Comparison of ENCODE assay signal across 28 cellular contexts in genomic region chr10:126357169-126357568, GRCh38.
"Had no signal": no experiment of that assay in that cellular context is flagged by ENCODE, and none has a peak within 500 bp of the region (broad histone marks: within the 10 kb centered on the region; RNA-seq: fewer than 3 reads in every experiment).

No MANE protein-coding gene starts in this region.

- H3K36me3 Mint-ChIP-seq: stimulated activated memory B cell treated with anti-CD40 and anti-IgM and Interleukin-4, amounts not matched to agents 10 μg/mL and 1 μg/mL and 100 μg/mL, for 72 hours; type B pancreatic cell had no signal

- DNase-seq: stimulated activated CD4-positive, alpha-beta T cell treated with anti-CD3 and anti-CD28 coated beads, Interleukin-2, amount 100 ng/mL, for 48 hours; stimulated activated CD4-positive, alpha-beta T cell treated with anti-CD3 and anti-CD28 coated beads, Interleukin-4, amount 100 ng/mL, for 1 hour; stimulated activated CD4-positive, alpha-beta T cell treated with anti-CD3 and anti-CD28 coated beads, Interleukin-4, amount 100 ng/mL, for 24 hours; stimulated activated CD4-positive, alpha-beta T cell treated with anti-CD3 and anti-CD28 coated beads, Interleukin-4, amount 100 ng/mL, for 4 hours; stimulated activated CD8-positive, alpha-beta memory T cell treated with anti-CD3 and anti-CD28 coated beads, Interleukin-4, amount 100 ng/mL, for 48 hours; stimulated activated naive B cell treated with anti-CD40 and anti-IgM and Interleukin-4, amounts not matched to agents 10 μg/mL and 1 μg/mL and 100 μg/mL, for 72 hours; stimulated activated naive CD4-positive, alpha-beta T cell; stimulated activated naive CD4-positive, alpha-beta T cell treated with Interleukin-2 at 50 U/mL for 16 hours; stimulated activated naive CD8-positive, alpha-beta T cell treated with anti-CD3 and anti-CD28 coated beads, Interleukin-15, amount 100 ng/mL, for 72 hours; stimulated activated naive CD8-positive, alpha-beta T cell treated with anti-CD3 and anti-CD28 coated beads, Interleukin-15, Interleukin-2, amounts not matched to agents 100 U/mL and 50 U/mL, for 24 hours; stomach; substantia nigra; testis; thyroid gland; tibial artery; transverse colon; trophoblast cell; upper lobe of left lung; upper lobe of right lung; uterus had no signal

- H3K27ac Mint-ChIP-seq: stimulated activated effector memory CD8-positive, alpha-beta T cell treated with anti-CD3 and anti-CD28 coated beads, Interleukin-12 subunit alpha, Interleukin-12 subunit beta, amount 100 ng/mL, for 72 hours; stimulated activated memory B cell treated with anti-CD40 and anti-IgM and Interleukin-4, amounts not matched to agents 10 μg/mL and 1 μg/mL and 100 μg/mL, for 72 hours; stimulated activated naive B cell treated with anti-CD40 and anti-IgM and Interleukin-4, amounts not matched to agents 10 μg/mL and 1 μg/mL and 100 μg/mL, for 72 hours; stimulated activated naive CD8-positive, alpha-beta T cell treated with anti-CD3 and anti-CD28 coated beads, Interleukin-15, amount 100 ng/mL, for 72 hours; stimulated activated naive CD8-positive, alpha-beta T cell treated with anti-CD3 and anti-CD28 coated beads, Interleukin-15, Interleukin-2, amounts not matched to agents 100 ng/mL and 50 ng/mL, for 24 hours; type B pancreatic cell had no signal

- H3K9me3 ChIP-seq: testis, thoracic aorta, thyroid gland, uterus, vagina had no signal

- H3K27me3 Mint-ChIP-seq: stimulated activated memory B cell treated with anti-CD40 and anti-IgM and Interleukin-4, amounts not matched to agents 10 μg/mL and 1 μg/mL and 100 μg/mL, for 72 hours; stimulated activated naive CD8-positive, alpha-beta T cell treated with anti-CD3 and anti-CD28 coated beads, Interleukin-15, Interleukin-2, amounts not matched to agents 100 ng/mL and 50 ng/mL, for 24 hours; type B pancreatic cell had no signal

- H3K4me1 ChIP-seq: stomach, suprapubic skin, testis, thyroid gland, tibial artery, tibial nerve, transverse colon, upper lobe of left lung, upper lobe of right lung, uterus, vagina had no signal

- H3K36me3 ChIP-seq: stomach, suprapubic skin, thoracic aorta, thyroid gland, tibial artery, tibial nerve, transverse colon, upper lobe of left lung, upper lobe of right lung, uterus, vagina had no signal

- ATAC-seq: stimulated activated effector memory CD8-positive, alpha-beta T cell treated with anti-CD3 and anti-CD28 coated beads, Interleukin-12 subunit alpha, Interleukin-12 subunit beta, amount 100 ng/mL, for 72 hours; stimulated activated memory B cell treated with anti-CD40 and anti-IgM and Interleukin-4, amounts not matched to agents 10 μg/mL and 1 μg/mL and 100 μg/mL, for 72 hours; stimulated activated naive B cell treated with anti-CD40 and anti-IgM and Interleukin-4, amounts not matched to agents 10 μg/mL and 1 μg/mL and 100 μg/mL, for 72 hours; stimulated activated naive CD8-positive, alpha-beta T cell treated with anti-CD3 and anti-CD28 coated beads, Interleukin-15, amount 100 ng/mL, for 72 hours; stimulated activated naive CD8-positive, alpha-beta T cell treated with anti-CD3 and anti-CD28 coated beads, Interleukin-15, Interleukin-2, amounts not matched to agents 100 U/mL and 50 U/mL, for 24 hours; upper lobe of right lung had no signal

- H3K4me1 Mint-ChIP-seq: stimulated activated memory B cell treated with anti-CD40 and anti-IgM and Interleukin-4, amounts not matched to agents 10 μg/mL and 1 μg/mL and 100 μg/mL, for 72 hours; stimulated activated naive B cell treated with anti-CD40 and anti-IgM and Interleukin-4, amounts not matched to agents 10 μg/mL and 1 μg/mL and 100 μg/mL, for 72 hours; stimulated activated naive CD8-positive, alpha-beta T cell treated with anti-CD3 and anti-CD28 coated beads, Interleukin-15, amount 100 ng/mL, for 72 hours had no signal

- H3K4me3 ChIP-seq: stomach, suprapubic skin, testis, thoracic aorta, thyroid gland, tibial artery, tibial nerve, transverse colon, upper lobe of left lung, upper lobe of right lung, uterus, vagina had no signal

- H3K27ac ChIP-seq: stomach, suprapubic skin, testis, thoracic aorta, thyroid gland, tibial artery, tibial nerve, transverse colon, upper lobe of left lung, upper lobe of right lung, uterus, vagina had no signal

- H3K4me3 Mint-ChIP-seq: stimulated activated effector memory CD8-positive, alpha-beta T cell treated with anti-CD3 and anti-CD28 coated beads, Interleukin-12 subunit alpha, Interleukin-12 subunit beta, amount 100 ng/mL, for 72 hours; stimulated activated memory B cell treated with anti-CD40 and anti-IgM and Interleukin-4, amounts not matched to agents 10 μg/mL and 1 μg/mL and 100 μg/mL, for 72 hours; stimulated activated naive B cell treated with anti-CD40 and anti-IgM and Interleukin-4, amounts not matched to agents 10 μg/mL and 1 μg/mL and 100 μg/mL, for 72 hours; stimulated activated naive CD8-positive, alpha-beta T cell treated with anti-CD3 and anti-CD28 coated beads, Interleukin-15, amount 100 ng/mL, for 72 hours; stimulated activated naive CD8-positive, alpha-beta T cell treated with anti-CD3 and anti-CD28 coated beads, Interleukin-15, Interleukin-2, amounts not matched to agents 100 ng/mL and 50 ng/mL, for 24 hours; type B pancreatic cell had no signal
